Comparison of ENCODE assay signal across 28 cellular contexts in the genomic region with DNA sequence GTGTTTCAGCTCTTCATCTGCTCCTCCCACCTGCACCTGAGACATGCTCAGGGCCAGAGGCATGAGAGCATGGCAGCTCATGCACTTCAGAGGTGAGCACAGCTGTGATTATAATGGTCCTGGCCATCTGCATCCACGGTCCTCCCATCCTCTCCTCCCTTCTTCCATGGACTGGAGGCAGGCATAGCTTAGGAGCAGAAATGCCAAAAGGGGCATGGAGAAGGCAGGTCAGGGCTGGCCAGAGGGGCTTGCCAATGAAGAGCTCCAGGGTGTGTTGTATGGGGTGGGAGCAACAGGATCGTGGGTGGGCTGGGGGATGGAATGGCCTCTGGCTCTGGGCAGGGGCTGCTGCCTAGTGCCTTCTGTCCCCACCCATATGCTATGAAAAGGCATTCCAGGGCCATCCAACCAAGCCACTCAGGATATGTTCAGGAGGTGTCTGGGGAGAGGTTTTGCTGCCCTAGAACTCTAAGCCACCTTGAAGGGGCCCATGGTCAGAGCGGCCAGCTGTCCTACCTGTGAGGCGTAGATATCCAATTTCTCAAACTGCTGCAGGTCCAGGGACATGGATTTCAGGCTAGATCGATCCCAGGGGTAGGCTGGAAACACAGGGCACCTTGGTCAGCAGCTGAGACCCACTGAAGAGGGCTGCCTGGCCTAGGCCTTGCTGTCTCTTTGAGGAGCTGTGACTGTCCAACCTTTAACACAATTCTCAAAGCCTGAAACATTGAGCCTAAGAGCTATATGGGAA. TPM values are rescaled to one million over a fixed set of nuclear protein-coding genes. Genes with fewer than 3 reads are reported as not detected.
"Had no signal": no experiment of that assay in that cellular context is flagged by ENCODE, and none has a peak within 500 bp of the region (broad histone marks: within the 10 kb centered on the region; RNA-seq: fewer than 3 reads in every experiment).

No MANE protein-coding gene starts in this region.

- H3K36me3 ChIP-seq: adrenal gland, tibial nerve had no signal

- H3K4me1 Mint-ChIP-seq: activated CD4-positive, alpha-beta T cell treated with anti-CD3 and anti-CD28 coated beads, Interleukin-2, amount 10 ng/mL, durations not matched to agents 24 days and 14 days; memory B cell had no signal

- H3K9me3 Mint-ChIP-seq: activated CD8-positive, alpha-beta T cell treated with anti-CD3 and anti-CD28 coated beads for 36 hours; activated naive CD8-positive, alpha-beta T cell treated with anti-CD3 and anti-CD28 coated beads for 36 hours; activated T-cell treated with anti-CD3 and anti-CD28 coated beads, Interleukin-2, amount 50 U/mL, for 72 hours; memory B cell; natural killer cell treated with Interleukin-12 subunit alpha and Interleukin-12 subunit beta and Interleukin-15 and Interleukin-18, amount 100 ng/mL, for 72 hours; stimulated activated effector memory CD8-positive, alpha-beta T cell treated with anti-CD3 and anti-CD28 coated beads, Interleukin-12 subunit alpha, Interleukin-12 subunit beta, amount 100 ng/mL, for 72 hours; T-helper 1 cell treated with Interleukin-12 subunit alpha and Interleukin-12 subunit beta and Interleukin-4 antibody, amounts not matched to agents 30 μg/mL and 1 μg/mL, for 36 hours had no signal

- H3K4me1 ChIP-seq: body of pancreas, sigmoid colon, tibial nerve had no signal

- ATAC-seq: activated CD8-positive, alpha-beta memory T cell treated with anti-CD3 and anti-CD28 coated beads, Interleukin-2, amount 10 ng/mL, durations not matched to agents 7 days and 5 days; activated CD8-positive, alpha-beta T cell treated with anti-CD3 and anti-CD28 coated beads for 36 hours; activated T-cell treated with anti-CD3 and anti-CD28 coated beads, Interleukin-2, amount 50 U/mL, for 72 hours; body of pancreas; esophagus mucosa; natural killer cell treated with Interleukin-12 subunit alpha and Interleukin-12 subunit beta and Interleukin-15 and Interleukin-18, amount 100 ng/mL, for 72 hours had no signal

- H3K27ac Mint-ChIP-seq: activated CD4-positive, alpha-beta T cell treated with anti-CD3 and anti-CD28 coated beads, Interleukin-2, amount 10 ng/mL, durations not matched to agents 24 days and 14 days; activated CD8-positive, alpha-beta memory T cell treated with anti-CD3 and anti-CD28 coated beads, Interleukin-2, amount 10 ng/mL, durations not matched to agents 7 days and 5 days; activated CD8-positive, alpha-beta T cell treated with anti-CD3 and anti-CD28 coated beads for 36 hours; activated naive CD8-positive, alpha-beta T cell treated with anti-CD3 and anti-CD28 coated beads for 36 hours; activated T-cell treated with anti-CD3 and anti-CD28 coated beads, Interleukin-2, amount 50 U/mL, for 72 hours; immature natural killer cell; memory B cell; natural killer cell treated with Interleukin-12 subunit alpha and Interleukin-12 subunit beta and Interleukin-15 and Interleukin-18, amount 100 ng/mL, for 72 hours; stimulated activated effector memory CD8-positive, alpha-beta T cell treated with anti-CD3 and anti-CD28 coated beads, Interleukin-12 subunit alpha, Interleukin-12 subunit beta, amount 100 ng/mL, for 72 hours; T-helper 1 cell treated with Interleukin-12 subunit alpha and Interleukin-12 subunit beta and Interleukin-4 antibody, amounts not matched to agents 30 μg/mL and 1 μg/mL, for 36 hours had no signal

- H3K27me3 Mint-ChIP-seq: activated CD8-positive, alpha-beta memory T cell treated with anti-CD3 and anti-CD28 coated beads, Interleukin-2, amount 10 ng/mL, durations not matched to agents 7 days and 5 days; activated CD8-positive, alpha-beta T cell treated with anti-CD3 and anti-CD28 coated beads for 36 hours; activated naive CD8-positive, alpha-beta T cell treated with anti-CD3 and anti-CD28 coated beads for 36 hours; memory B cell; natural killer cell treated with Interleukin-12 subunit alpha and Interleukin-12 subunit beta and Interleukin-15 and Interleukin-18, amount 100 ng/mL, for 72 hours had no signal

- H3K36me3 Mint-ChIP-seq: activated CD8-positive, alpha-beta memory T cell treated with anti-CD3 and anti-CD28 coated beads, Interleukin-2, amount 10 ng/mL, durations not matched to agents 7 days and 5 days; activated naive CD8-positive, alpha-beta T cell treated with anti-CD3 and anti-CD28 coated beads for 36 hours; immature natural killer cell; memory B cell; natural killer cell treated with Interleukin-12 subunit alpha and Interleukin-12 subunit beta and Interleukin-15 and Interleukin-18, amount 100 ng/mL, for 72 hours; stimulated activated effector memory CD8-positive, alpha-beta T cell treated with anti-CD3 and anti-CD28 coated beads, Interleukin-12 subunit alpha, Interleukin-12 subunit beta, amount 100 ng/mL, for 72 hours had no signal

- H3K4me3 Mint-ChIP-seq: activated CD4-positive, alpha-beta T cell treated with anti-CD3 and anti-CD28 coated beads, Interleukin-2, amount 10 ng/mL, durations not matched to agents 24 days and 14 days; activated CD8-positive, alpha-beta memory T cell treated with anti-CD3 and anti-CD28 coated beads, Interleukin-2, amount 10 ng/mL, durations not matched to agents 7 days and 5 days; activated CD8-positive, alpha-beta T cell treated with anti-CD3 and anti-CD28 coated beads for 36 hours; activated naive CD8-positive, alpha-beta T cell treated with anti-CD3 and anti-CD28 coated beads for 36 hours; activated T-cell treated with anti-CD3 and anti-CD28 coated beads, Interleukin-2, amount 50 U/mL, for 72 hours; immature natural killer cell; memory B cell; natural killer cell treated with Interleukin-12 subunit alpha and Interleukin-12 subunit beta and Interleukin-15 and Interleukin-18, amount 100 ng/mL, for 72 hours; stimulated activated effector memory CD8-positive, alpha-beta T cell treated with anti-CD3 and anti-CD28 coated beads, Interleukin-12 subunit alpha, Interleukin-12 subunit beta, amount 100 ng/mL, for 72 hours; T-helper 1 cell treated with Interleukin-12 subunit alpha and Interleukin-12 subunit beta and Interleukin-4 antibody, amounts not matched to agents 30 μg/mL and 1 μg/mL, for 36 hours had no signal

- DNase-seq: activated CD4-positive, alpha-beta T cell treated with anti-CD3 and anti-CD28 coated beads, Interleukin-2, amount 10 ng/mL, durations not matched to agents 24 days and 14 days; activated CD4-positive, CD25-positive, alpha-beta regulatory T cell treated with anti-CD3 and anti-CD28 coated beads, Interleukin-2, amount 50 U/mL, for 72 hours; activated CD8-positive, alpha-beta memory T cell treated with anti-CD3 and anti-CD28 coated beads, Interleukin-2, amount 10 ng/mL, durations not matched to agents 7 days and 5 days; activated CD8-positive, alpha-beta T cell treated with anti-CD3 and anti-CD28 coated beads for 36 hours; activated naive CD4-positive, alpha-beta T cell; activated naive CD8-positive, alpha-beta T cell treated with anti-CD3 and anti-CD28 coated beads for 36 hours; activated T-cell treated with anti-CD3 and anti-CD28 coated beads for 4 hours; activated T-cell treated with anti-CD3 and anti-CD28 coated beads, Interleukin-2, amount 50 U/mL, for 72 hours; body of pancreas; cerebellar nuclear complex; cortex of kidney; foreskin fibroblast; hypothalamus; immature natural killer cell; sigmoid colon; small intestine; stimulated activated CD4-positive, alpha-beta T cell treated with anti-CD3 and anti-CD28 coated beads, Interleukin-4, amount 100 ng/mL, for 24 hours; SW 1271; T-helper 9 cell had no signal

- H3K27me3 ChIP-seq: adrenal gland, body of pancreas, sigmoid colon, tibial nerve had no signal

- H3K9me3 ChIP-seq: adrenal gland had no signal

- H3K27ac ChIP-seq: adrenal gland, body of pancreas, sigmoid colon, SK-N-MC, tibial nerve had no signal

- H3K4me3 ChIP-seq: adrenal gland, body of pancreas, sigmoid colon, SK-N-MC, tibial nerve had no signal

RNA-seq across cellular contexts. Expression of gene KY, which starts 26.1 kb away (rescaled TPM):
- total RNA-seq: activated CD4-positive, alpha-beta T cell treated with anti-CD3 and anti-CD28 coated beads, Interleukin-2, amount 10 ng/mL, durations not matched to agents 24 days and 14 days; activated CD8-positive, alpha-beta memory T cell treated with anti-CD3 and anti-CD28 coated beads, Interleukin-2, amount 10 ng/mL, durations not matched to agents 7 days and 5 days; activated CD8-positive, alpha-beta T cell treated with anti-CD3 and anti-CD28 coated beads for 36 hours; activated naive CD8-positive, alpha-beta T cell treated with anti-CD3 and anti-CD28 coated beads for 36 hours; activated T-cell treated with anti-CD3 and anti-CD28 coated beads, Interleukin-2, amount 50 U/mL, for 72 hours; esophagus mucosa; natural killer cell treated with Interleukin-12 subunit alpha and Interleukin-12 subunit beta and Interleukin-15 and Interleukin-18, amount 100 ng/mL, for 72 hours; osteocyte had no signal
- polyA plus RNA-seq: immature natural killer cell had no signal
